7 cellular contexts compared by ENCODE assay signal in genomic region chr2:118224144-118224887, GRCh38.
DNase-seq lines count a peak whose midpoint lies in the region; ATAC-seq and TF ChIP-seq lines count a peak whose summit lies in the region.

No MANE protein-coding gene starts in this region.

- H3K36me3 Mint-ChIP-seq in endodermal cell (ENCODE audit: low read depth): no peaks in the 10 kb centered on the region

- H3K9ac ChIP-seq in endodermal cell (ENCODE audit: extremely low read depth, low read length, poor library complexity, severe bottlenecking): peak overlapping the region; percentile 56

- WGBS in endodermal cell (ENCODE audit: insufficient coverage in 1 of 2, insufficient read length in 1 of 2), 2 experiments: 3% methylated on average over 20 to 72 of the region's 72 CpGs

- H3K4me1 ChIP-seq in endodermal cell (ENCODE audit: control insufficient read depth, insufficient read depth, low read length) (peaks cover 13% of the 10 kb centered on the region), osteoblast (ENCODE audit: insufficient read depth, low read length) (peaks cover 4% of the 10 kb centered on the region)

- ATAC-seq in GM19023 (IDR thresholded peaks at IDR 0.05; ENCODE audit: unreplicated experiment) (peak; percentile 57), HG02970 (IDR thresholded peaks at IDR 0.05; ENCODE audit: low FRiP score, unreplicated experiment) (peak; percentile 44)

- no peaks in the 10 kb centered on the region for H3K36me3 ChIP-seq in endodermal cell (ENCODE audit: control insufficient read depth, insufficient read depth, low read length)
- H3K36me3 ChIP-seq in osteoblast (ENCODE audit: insufficient read depth, low read length): no peaks in the 10 kb centered on the region

- H3K27ac Mint-ChIP-seq in endodermal cell: peak overlapping the region; percentile 84

- TF ChIP-seq CTCF in endodermal cell (conservative IDR thresholded peaks at IDR 0.05) (no peak), osteoblast (IDR thresholded peaks at IDR 0.05; ENCODE audit: extremely low read depth, low read depth, low read length) (no peak)

- no peaks in the 10 kb centered on the region for H3K79me2 ChIP-seq in osteoblast (ENCODE audit: insufficient read depth, low read length)

- H3K4me1 Mint-ChIP-seq in endodermal cell: peaks cover 40% of the 10 kb centered on the region

- H3K27me3 ChIP-seq in endodermal cell (ENCODE audit: control insufficient read depth, insufficient read depth, low read length, poor library complexity, severe bottlenecking) (peaks cover 16% of the 10 kb centered on the region), osteoblast (ENCODE audit: insufficient read depth, low read length) (peaks cover 51% of the 10 kb centered on the region)

- H3K9me3 ChIP-seq in endodermal cell (ENCODE audit: control insufficient read depth, low read length) (no peaks in the 10 kb centered on the region), osteoblast (ENCODE audit: low read depth, low read length) (no peaks in the 10 kb centered on the region)

- peak overlapping the region; percentile 71 for H3K27ac ChIP-seq in endodermal cell (ENCODE audit: low read depth, low read length)
- no peak overlapping the region for H3K27ac ChIP-seq in osteoblast (ENCODE audit: low read depth, low read length)

- H3K4me3 Mint-ChIP-seq in endodermal cell: peak overlapping the region; percentile 71

- DNase-seq in activated CD4-positive, CD25-positive, alpha-beta regulatory T cell treated with anti-CD3 and anti-CD28 coated beads, Interleukin-2, amount 50 U/mL, for 72 hours: peak; percentile 44
- DNase-seq in endodermal cell (peak; percentile 84), osteoblast (ENCODE audit: insufficient read length, low spot score, missing footprints) (peak; percentile 83), NCI-H1105 (lab: John Stamatoyannopoulos, UW) (no peak), AG08396 (ENCODE audit: low spot score) (no peak)

- H3K4me2 ChIP-seq in osteoblast (ENCODE audit: insufficient read depth, low read length): peak overlapping the region; percentile 73

- no peaks in the 10 kb centered on the region for H4K20me1 ChIP-seq in osteoblast (ENCODE audit: insufficient read depth, low read length)

- peaks cover 32% of the 10 kb centered on the region for H3K27me3 Mint-ChIP-seq in endodermal cell (ENCODE audit: insufficient read depth)

- peak overlapping the region; percentile 68 for H2AFZ ChIP-seq in osteoblast (ENCODE audit: low read length)

- peak overlapping the region; percentile 83 for H3K4me3 ChIP-seq in endodermal cell (ENCODE audit: low read length)
- H3K4me3 ChIP-seq in osteoblast (ENCODE audit: insufficient read depth, low read length): peak overlapping the region; percentile 63

- H3K9me3 Mint-ChIP-seq in endodermal cell: no peaks in the 10 kb centered on the region

Comparison
In these comparisons a context has a peak if more than half of its experiments do, and no peak if none do; other contexts are left out.
1. DNase-seq: peak in activated CD4-positive, CD25-positive, alpha-beta regulatory T cell treated with anti-CD3 and anti-CD28 coated beads, Interleukin-2, amount 50 U/mL, for 72 hours (single experiment), endodermal cell (single experiment) and osteoblast (single experiment); none in NCI-H1105 (single experiment) and AG08396 (single experiment).